ENCODE assay signal across 6 cellular contexts in genomic region chr1:45489379-45489778, GRCh38. TPM values are rescaled to one million over a fixed set of nuclear protein-coding genes. Genes with fewer than 3 reads are reported as not detected.
DNase-seq lines count a peak whose midpoint lies in the region; ATAC-seq and TF ChIP-seq lines count a peak whose summit lies in the region.
"Not testable (repeated sequence)": the region's sequence is repeated elsewhere in the genome, so short reads cannot be mapped to it uniquely, and the experiment has no call there.

No MANE protein-coding gene starts in this region.

- H3K9ac ChIP-seq in NT2/D1 (ENCODE audit: insufficient read length, low read depth); liver (ENCODE audit: low read depth in 1 of 2, low read length in 2 of 2): not testable (repeated sequence)

- not testable (repeated sequence) for H3K36me3 Mint-ChIP-seq in CD8-positive, alpha-beta T cell; activated CD8-positive, alpha-beta memory T cell treated with anti-CD3 and anti-CD28 coated beads, Interleukin-2, amount 10 ng/mL, durations not matched to agents 7 days and 5 days

- H3K4me3 Mint-ChIP-seq in CD8-positive, alpha-beta T cell: peak overlapping the region; percentile 61
- H3K4me3 Mint-ChIP-seq in activated CD8-positive, alpha-beta memory T cell treated with anti-CD3 and anti-CD28 coated beads, Interleukin-2, amount 10 ng/mL, durations not matched to agents 7 days and 5 days: peak overlapping the region; percentile 40

- H3K4me3 ChIP-seq in CD8-positive, alpha-beta T cell (ENCODE audit: low read depth, low read length): not testable (repeated sequence)
- H3K4me3 ChIP-seq in NT2/D1 (ENCODE audit: insufficient read length, low read depth) (peak overlapping the region; percentile 79), liver (ENCODE audit: low read depth in 1 of 3, low read length in 3 of 3) (peak overlapping the region in 2 of 3 donors; percentile 77 to 92)

- TF ChIP-seq RAD21 in liver (IDR thresholded peaks at IDR 0.05): not testable (repeated sequence)

- not testable (repeated sequence) for ATAC-seq in CD8-positive, alpha-beta T cell; activated CD8-positive, alpha-beta memory T cell treated with anti-CD3 and anti-CD28 coated beads, Interleukin-2, amount 10 ng/mL, durations not matched to agents 7 days and 5 days

- not testable (repeated sequence) for H3K27me3 Mint-ChIP-seq in CD8-positive, alpha-beta T cell (ENCODE audit: low read depth); activated CD8-positive, alpha-beta memory T cell treated with anti-CD3 and anti-CD28 coated beads, Interleukin-2, amount 10 ng/mL, durations not matched to agents 7 days and 5 days

- H3K9me3 Mint-ChIP-seq in CD8-positive, alpha-beta T cell; activated CD8-positive, alpha-beta memory T cell treated with anti-CD3 and anti-CD28 coated beads, Interleukin-2, amount 10 ng/mL, durations not matched to agents 7 days and 5 days (ENCODE audit: low read depth): not testable (repeated sequence)

- not testable (repeated sequence) for H3K27me3 ChIP-seq in CD8-positive, alpha-beta T cell (ENCODE audit: insufficient read depth, low read length); liver (ENCODE audit: control insufficient read depth in 4 of 4, insufficient read depth in 4 of 4, low read length in 3 of 4)
- peaks cover 14% of the 10 kb centered on the region for H3K27me3 ChIP-seq in NT2/D1 (ENCODE audit: insufficient read depth, insufficient read length)

- POLR2A ChIA-PET in CD8-positive, alpha-beta T cell (lab: Charles Lee): interaction anchor here (1.0 to 1.1 kb wide), 2 partner anchors 11 to 186 kb away, joined by 3 read pairs; partner anchors contain the start of genes CCDC163 and MMACHC

- DNase-seq in CD8-positive, alpha-beta T cell: peak in 1 of 7 experiments; percentile 43
- DNase-seq in NT2/D1 (ENCODE audit: low read depth, low spot score): not testable (repeated sequence)
- DNase-seq in activated CD8-positive, alpha-beta memory T cell treated with anti-CD3 and anti-CD28 coated beads, Interleukin-2, amount 10 ng/mL, durations not matched to agents 7 days and 5 days: peak; percentile 62
- DNase-seq in central memory CD4-positive, alpha-beta T cell: peak; percentile 3
- DNase-seq in stimulated activated CD4-positive, alpha-beta T cell treated with anti-CD3 and anti-CD28 coated beads, Interleukin-2, amount 100 ng/mL, for 48 hours: peak; percentile 32 to 52

- WGBS in liver: 30% methylated on average over 14 of the region's 14 CpGs

- CTCF ChIA-PET in CD8-positive, alpha-beta T cell (lab: Charles Lee): interaction anchor here (1.3 to 8.5 kb wide), 5 partner anchors 11 to 476 kb away, joined by 3 to 182 read pairs (median 30); partner anchors contain the start of genes CCDC163, HECTD3, MMACHC and MUTYH
- CTCF ChIA-PET in activated CD8-positive, alpha-beta memory T cell treated with anti-CD3 and anti-CD28 coated beads, Interleukin-2, amount 10 ng/mL, durations not matched to agents 7 days and 5 days (lab: Charles Lee): interaction anchor here (0.8 to 8.2 kb wide), 5 partner anchors 11 to 477 kb away, joined by 3 to 163 read pairs (median 3); partner anchors contain the start of genes HECTD3, MMACHC and UROD

- TF ChIP-seq CTCF in CD8-positive, alpha-beta T cell (IDR thresholded peaks at IDR 0.05); liver (IDR thresholded peaks at IDR 0.05; ENCODE audit: low read depth, low read length, missing input control): not testable (repeated sequence)

- peaks cover 11% of the 10 kb centered on the region for H3K4me1 ChIP-seq in CD8-positive, alpha-beta T cell (ENCODE audit: insufficient read depth, low read length)
- H3K4me1 ChIP-seq in NT2/D1 (ENCODE audit: insufficient read depth, insufficient read length): not testable (repeated sequence)
- H3K4me1 ChIP-seq in liver (ENCODE audit: control insufficient read depth in 4 of 4, insufficient read depth in 4 of 4, low read length in 3 of 4): peaks cover 2 to 27% (median 14%) of the 10 kb centered on the region in 4 donors

- H3K9me3 ChIP-seq in CD8-positive, alpha-beta T cell (ENCODE audit: low read length); liver (ENCODE audit: control insufficient read depth in 4 of 4, low read length in 3 of 4): not testable (repeated sequence)
- H3K9me3 ChIP-seq in NT2/D1 (ENCODE audit: insufficient read depth, low read length): peaks cover 11% of the 10 kb centered on the region; the same call in 1 of the 2 replicates

- H3K4me1 Mint-ChIP-seq in CD8-positive, alpha-beta T cell (ENCODE audit: low read depth): peaks cover 16% of the 10 kb centered on the region
- H3K4me1 Mint-ChIP-seq in activated CD8-positive, alpha-beta memory T cell treated with anti-CD3 and anti-CD28 coated beads, Interleukin-2, amount 10 ng/mL, durations not matched to agents 7 days and 5 days: not testable (repeated sequence)

- not testable (repeated sequence) for H3K36me3 ChIP-seq in CD8-positive, alpha-beta T cell (ENCODE audit: insufficient read depth, low read length); NT2/D1 (ENCODE audit: insufficient read depth, insufficient read length, low read length); liver (ENCODE audit: control insufficient read depth in 4 of 4, insufficient read depth in 3 of 4, low read depth in 1 of 4, low read length in 3 of 4)

- intact Hi-C loops in CD8-positive, alpha-beta T cell (cut with DNase I, micrococcal nuclease): not testable (repeated sequence)

- H3K27ac ChIP-seq in CD8-positive, alpha-beta T cell (ENCODE audit: low read depth, low read length): not testable (repeated sequence)
- peak overlapping the region in 1 of 2 donors; percentile 29 for H3K27ac ChIP-seq in liver (ENCODE audit: low read depth in 1 of 2, low read length in 2 of 2)

- H3K27ac Mint-ChIP-seq in CD8-positive, alpha-beta T cell; activated CD8-positive, alpha-beta memory T cell treated with anti-CD3 and anti-CD28 coated beads, Interleukin-2, amount 10 ng/mL, durations not matched to agents 7 days and 5 days: not testable (repeated sequence)

RNA-seq across cellular contexts. Expression of gene TESK2, which starts 1.6 kb away (rescaled TPM):
- 1 to 10 TPM; 4.6 to 5.8 TPM for total RNA-seq in CD8-positive, alpha-beta T cell
- 1 to 10 TPM; 3.0 to 4.4 TPM for total RNA-seq in activated CD8-positive, alpha-beta memory T cell treated with anti-CD3 and anti-CD28 coated beads, Interleukin-2, amount 10 ng/mL, durations not matched to agents 7 days and 5 days
- 1 to 10 TPM; 6.6 to 8.2 TPM for total RNA-seq in liver
- 1 to 10 TPM; 2.4 to 3.8 TPM for polyA plus RNA-seq in liver

RNA-seq across cellular contexts. Expression of gene CCDC163, which starts 10.5 kb away (rescaled TPM):
- 1 to 10 TPM; 3.9 to 4.7 TPM for total RNA-seq in CD8-positive, alpha-beta T cell
- total RNA-seq in activated CD8-positive, alpha-beta memory T cell treated with anti-CD3 and anti-CD28 coated beads, Interleukin-2, amount 10 ng/mL, durations not matched to agents 7 days and 5 days: 1 to 10 TPM; 7.8 to 7.9 TPM
- under 1 TPM; 0.84 to 0.89 TPM for total RNA-seq in liver
- 1 to 10 TPM in 1 of 2 donors, under 1 TPM in 1; 0.56 to 1.2 TPM for polyA plus RNA-seq in liver

RNA-seq across cellular contexts. Expression of gene MMACHC, which starts 10.7 kb away (rescaled TPM):
- total RNA-seq in CD8-positive, alpha-beta T cell: under 1 TPM; 0.14 to 0.30 TPM
- 1 to 10 TPM; 7.3 to 8.4 TPM for total RNA-seq in activated CD8-positive, alpha-beta memory T cell treated with anti-CD3 and anti-CD28 coated beads, Interleukin-2, amount 10 ng/mL, durations not matched to agents 7 days and 5 days
- 10 to 100 TPM in 1 of 2 donors, 1 to 10 TPM in 1; 2.2 to 12.5 TPM for total RNA-seq in liver
- 10 to 100 TPM; 11.7 to 19.2 TPM for polyA plus RNA-seq in liver

RNA-seq across cellular contexts. Expression of gene PRDX1, which starts 32.3 kb away (rescaled TPM):
- total RNA-seq in CD8-positive, alpha-beta T cell: 10 to 100 TPM; 20.4 to 27.0 TPM
- total RNA-seq in activated CD8-positive, alpha-beta memory T cell treated with anti-CD3 and anti-CD28 coated beads, Interleukin-2, amount 10 ng/mL, durations not matched to agents 7 days and 5 days: 100 to 1,000 TPM; 225 to 412 TPM
- 100 to 1,000 TPM; 270 to 286 TPM for total RNA-seq in liver
- 100 to 1,000 TPM; 508 to 623 TPM for polyA plus RNA-seq in liver
